In the genomic region with DNA sequence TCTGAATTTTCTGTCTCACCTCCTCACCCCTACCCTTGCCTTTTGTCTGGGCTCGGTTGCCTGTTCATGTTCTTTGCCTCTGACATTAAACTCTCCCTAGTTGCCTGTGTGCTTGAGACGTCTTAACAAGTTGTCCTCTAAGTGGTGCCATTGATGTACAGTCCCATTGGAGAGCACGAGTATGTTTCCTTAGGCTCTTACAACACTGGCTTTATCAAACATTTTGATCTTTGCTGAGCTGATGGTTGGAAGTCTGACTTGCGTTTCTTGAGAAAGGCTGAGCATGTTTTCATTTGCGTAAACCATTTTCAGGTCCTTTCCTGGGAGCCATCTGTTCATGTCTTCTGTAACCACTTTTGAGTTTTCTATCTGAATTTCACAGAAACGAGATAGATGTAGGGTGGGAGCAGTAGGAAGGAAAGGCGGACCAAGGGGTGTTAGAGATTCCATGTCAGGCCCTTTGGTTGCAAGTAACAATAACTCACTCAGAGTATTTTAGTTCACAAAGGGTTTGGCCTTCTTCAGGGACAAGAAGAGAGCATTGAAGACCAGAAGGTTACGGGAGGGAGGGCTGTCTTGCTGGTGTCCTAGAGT, we compare ENCODE assay signal across 18 cellular contexts. TPM values are rescaled to one million over a fixed set of nuclear protein-coding genes. Genes with fewer than 3 reads are reported as not detected.
DNase-seq lines count a peak whose midpoint lies in the region; ATAC-seq, FAIRE-seq and TF ChIP-seq lines count a peak whose summit lies in the region.
"Had no signal": no experiment of that assay in that cellular context is flagged by ENCODE, and none has a peak within 500 bp of the region (broad histone marks: within the 10 kb centered on the region; RNA-seq: fewer than 3 reads in every experiment).

No MANE protein-coding gene starts in this region.

- H3K36me3 ChIP-seq in left ventricle myocardium inferior (peaks cover 43% of the 10 kb centered on the region), K562 (ENCODE audit: control insufficient read depth, insufficient read depth, low read length) (peaks cover 84% of the 10 kb centered on the region), thoracic aorta (no peaks in the 10 kb centered on the region)
- H3K36me3 ChIP-seq: transverse colon had no signal

- intact Hi-C loops in left ventricle myocardium inferior (cut with micrococcal nuclease) (no loop called here), Right ventricle myocardium superior (cut with DNase I) (no loop called here), K562 (cut with micrococcal nuclease) (no loop called here)

- H3K27me3 ChIP-seq in left ventricle myocardium inferior (ENCODE audit: low read depth): no peaks in the 10 kb centered on the region
- H3K27me3 ChIP-seq in K562 (ENCODE audit: control insufficient read depth in 2 of 2, insufficient read depth in 2 of 2, low read length in 2 of 2): no peaks in the 10 kb centered on the region
- no peaks in the 10 kb centered on the region for H3K27me3 ChIP-seq in thoracic aorta (replicated peaks; ENCODE audit: insufficient read depth)
- H3K27me3 ChIP-seq: transverse colon had no signal

- H3K9me1 ChIP-seq in K562 (ENCODE audit: control insufficient read depth, insufficient read depth, low read length): peaks cover 3% of the 10 kb centered on the region

- no peak overlapping the region for H3K9ac ChIP-seq in K562 (ENCODE audit: insufficient read depth in 1 of 2, low read depth in 2 of 2, low read length in 2 of 2)

- in situ Hi-C loops in K562 (cut with MboI): no loop called here

- no peak for TF ChIP-seq POLR2A in K562 (conservative IDR thresholded peaks at IDR 0.05)

- H3K4me1 ChIP-seq in left ventricle myocardium inferior (peaks cover 62% of the 10 kb centered on the region), K562 (replicated peaks in 1 of 2; ENCODE audit: control insufficient read depth in 2 of 2, insufficient read depth in 2 of 2, low read length in 2 of 2) (peaks cover 7 to 34% of the 10 kb centered on the region in 2 experiments; a peak in 4 of 5 replicates), thoracic aorta (ENCODE audit: control insufficient read depth in 1 of 2, low read depth in 2 of 2) (peaks cover 9 to 59% of the 10 kb centered on the region in 2 donors)

- ATAC-seq in Right ventricle myocardium superior (ENCODE audit: poor library complexity) (no peak), K562 (peak; percentile 72), thoracic aorta (ENCODE audit: insufficient number of reproducible peaks, low FRiP score, low read depth) (no peak)
- ATAC-seq: PC-3 had no signal

- POLR2A ChIA-PET in RWPE1 (lab: Yijun Ruan, JAX; ENCODE audit: low non-redundant PET) (no interaction called here), K562 (lab: Yijun Ruan, JAX) (interaction anchor here (1.0 kb wide), 1 partner anchor 33 kb away, joined by 3 read pairs; no protein-coding TSS in a partner anchor)

- BruUV-seq in K562 (replicated peaks; lab: Mats Ljungman, UMichigan): no TSS peak

- H3K27ac ChIP-seq in left ventricle myocardium inferior (replicated peaks) (peak overlapping the region; percentile 68), RWPE1 (peak overlapping the region; percentile 92), K562 (ENCODE audit: extremely low read depth, low read depth, low read length) (peak overlapping the region; percentile 44; the same call in 2 of the 3 replicates), thoracic aorta (peak overlapping the region; percentile 38 to 59)
- H3K27ac ChIP-seq: transverse colon, VCaP had no signal

- no peak overlapping the region for H2AFZ ChIP-seq in K562 (ENCODE audit: low read depth, low read length)

- 0 out of 3 replicates have a peak, but pooled peaks cover 6% of the 10 kb centered on the region for H3K79me2 ChIP-seq in K562 (ENCODE audit: control insufficient read depth, insufficient read depth, low read length)

- no peak for TF ChIP-seq EP300 in K562 (IDR thresholded peaks at IDR 0.05; ENCODE audit: low read length)

- H4K20me1 ChIP-seq in K562 (replicated peaks; ENCODE audit: control insufficient read depth, insufficient read depth, low read length): no peaks in the 10 kb centered on the region

- TF ChIP-seq CTCF in left ventricle myocardium inferior (IDR thresholded peaks at IDR 0.05; ENCODE audit: borderline replicate concordance): no peak
- TF ChIP-seq CTCF in RWPE1 (conservative IDR thresholded peaks at IDR 0.05; ENCODE audit: low read depth): no peak
- peak in 1 of 3 experiments; percentile 33; a peak in 2 of 6 replicates for TF ChIP-seq CTCF in K562 (IDR thresholded peaks at IDR 0.05 in 2 of 3, conservative IDR thresholded peaks at IDR 0.05 in 1 of 3; ENCODE audit: insufficient read depth in 2 of 3, low read depth in 1 of 3, low read length in 3 of 3)
- no peak for TF ChIP-seq CTCF in thoracic aorta (IDR thresholded peaks at IDR 0.05)

- peak; percentile 21 to 46; a peak in 2 of 4 replicates for TF ChIP-seq RAD21 in K562 (CRISPR knock-in tag; conservative IDR thresholded peaks at IDR 0.05 in 1 of 2, IDR thresholded peaks at IDR 0.05 in 1 of 2)

- DNase-seq in left ventricle myocardium inferior (no peak), Right ventricle myocardium superior (no peak), RWPE1 (ENCODE audit: low spot score) (no peak), K562 (ENCODE audit: extremely low read depth in 1 of 4, low spot score in 3 of 4) (peak in 2 of 4 experiments; percentile 38 to 57), thoracic aorta (ENCODE audit: low spot score) (no peak), ecto neural progenitor cell (ENCODE audit: low spot score) (no peak), kidney glomerular epithelial cell (lab: John Stamatoyannopoulos, UW) (no peak)
- DNase-seq: activated effector memory CD4-positive, alpha-beta T cell treated with anti-CD3 and anti-CD28 coated beads, Interleukin-2, amount 50 U/mL, for 16 hours; DMS79 treated with DMSO at 0.1 percent for 48 hours; NCI-H1930; NCI-H345; NCI-H82; PC-3; stimulated activated CD4-positive, alpha-beta T cell treated with anti-CD3 and anti-CD28 coated beads, Interleukin-2, amount 100 ng/mL, for 24 hours; stimulated activated naive CD4-positive, alpha-beta T cell treated with Interleukin-2 at 50 U/mL for 16 hours; transverse colon had no signal

- H3K9me3 ChIP-seq in left ventricle myocardium inferior (replicated peaks): no peaks in the 10 kb centered on the region
- H3K9me3 ChIP-seq in K562 (replicated peaks; ENCODE audit: control insufficient read depth, insufficient read depth, low read depth, low read length): no peaks in the 10 kb centered on the region
- no peaks in the 10 kb centered on the region for H3K9me3 ChIP-seq in thoracic aorta
- H3K9me3 ChIP-seq: transverse colon had no signal

- H3K4me3 ChIP-seq in left ventricle myocardium inferior (no peak overlapping the region), K562 (no peak overlapping the region), thoracic aorta (no peak overlapping the region)
- H3K4me3 ChIP-seq: skin epidermis, transverse colon had no signal

- H3K4me2 ChIP-seq in K562 (ENCODE audit: insufficient read depth, low read length): no peak overlapping the region

- peak; percentile 91 for FAIRE-seq in K562 (lab: Jason Lieb, UNC)

- CTCF ChIA-PET in RWPE1 (lab: Yijun Ruan, JAX): no interaction called here
- CTCF ChIA-PET in K562 (lab: Yijun Ruan, JAX; ENCODE audit: low intra/inter-chr PET ratio): no interaction called here

- WGBS in K562 (ENCODE audit: insufficient coverage, low coverage, missing lambda C conversion rate): 40% methylated on average over 8 of the region's 8 CpGs

TF ChIP-seq in K562, 482 proteins besides CTCF, POLR2A, EP300 and RAD21 (continues in another document):
- TF ChIP-seq LEF1 (IDR thresholded peaks at IDR 0.05): no peak
- no peak for TF ChIP-seq HDGF (IDR thresholded peaks at IDR 0.05)
- no peak for TF ChIP-seq FOXK1 (CRISPR knock-in tag; IDR thresholded peaks at IDR 0.05; ENCODE audit: borderline replicate concordance)
- TF ChIP-seq SOX6 (IDR thresholded peaks at IDR 0.05): no peak
- TF ChIP-seq BRF1 (IDR thresholded peaks at IDR 0.05; ENCODE audit: borderline replicate concordance, extremely low read depth, insufficient read length): no peak
- TF ChIP-seq HOXB6 (CRISPR knock-in tag; IDR thresholded peaks at IDR 0.05; ENCODE audit: borderline replicate concordance): no peak
- TF ChIP-seq, protein P1, sequence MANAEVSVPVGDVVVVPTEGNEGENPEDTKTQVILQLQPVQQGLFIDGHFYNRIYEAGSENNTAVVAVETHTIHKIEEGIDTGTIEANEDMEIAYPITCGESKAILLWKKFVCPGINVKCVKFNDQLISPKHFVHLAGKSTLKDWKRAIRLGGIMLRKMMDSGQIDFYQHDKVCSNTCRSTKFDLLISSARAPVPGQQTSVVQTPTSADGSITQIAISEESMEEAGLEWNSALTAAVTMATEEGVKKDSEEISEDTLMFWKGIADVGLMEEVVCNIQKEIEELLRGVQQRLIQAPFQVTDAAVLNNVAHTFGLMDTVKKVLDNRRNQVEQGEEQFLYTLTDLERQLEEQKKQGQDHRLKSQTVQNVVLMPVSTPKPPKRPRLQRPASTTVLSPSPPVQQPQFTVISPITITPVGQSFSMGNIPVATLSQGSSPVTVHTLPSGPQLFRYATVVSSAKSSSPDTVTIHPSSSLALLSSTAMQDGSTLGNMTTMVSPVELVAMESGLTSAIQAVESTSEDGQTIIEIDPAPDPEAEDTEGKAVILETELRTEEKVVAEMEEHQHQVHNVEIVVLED (CRISPR knock-in tag; IDR thresholded peaks at IDR 0.05): no peak

RNA-seq across cellular contexts. Expression of a gene that starts 35.4 kb away (rescaled TPM):
- total RNA-seq in left ventricle myocardium inferior (22.7 TPM), Right ventricle myocardium superior (23.1 TPM), K562 (2014; rRNA removed) (28.6 and 31.4 TPM in 2 replicates), K562 (2014; rRNA removed; fragmentation: Illumina TruSeq; extraction: Trizol) (21.5 and 24.6 TPM in 2 replicates), K562 (2015; rRNA removed; fragmentation: Illumina TruSeq; extraction: Trizol) (20.1 and 20.5 TPM in 2 replicates), K562 (2021) (33.6 and 34.7 TPM in 2 replicates), thoracic aorta (10 to 100 TPM; 52.5 to 52.9 TPM)
- 32.6 and 75.0 TPM in 2 replicates for total RNA-seq in K562 (2011; cell fraction: chromatin; rRNA removed; ENCODE audit: low replicate concordance)
- total RNA-seq in K562 (2011; cell fraction: nucleolus; rRNA removed): 26.8 and 28.3 TPM in 2 replicates
- total RNA-seq in K562 (2011; cell fraction: nucleoplasm; rRNA removed): 49.0 and 63.9 TPM in 2 replicates
- polyA plus RNA-seq in K562 (2011; rRNA removed) (17.8 and 20.4 TPM in 2 replicates), K562 (2014; fragmentation: Illumina TruSeq; extraction: Trizol) (12.3 and 13.3 TPM in 2 replicates), K562 (2014; fragmentation: Nextera tagmentation; extraction: Ambion mirVana) (1 to 10 TPM; 3.3 to 3.5 TPM), K562 (2014; rRNA removed) (12.4 and 16.2 TPM in 2 replicates)
- 9.9 and 12.8 TPM in 2 replicates for polyA plus RNA-seq in K562 (2011; cell fraction: cytosol; rRNA removed)
- polyA plus RNA-seq in K562 (2011; cell fraction: nucleus; rRNA removed): 19.0 and 19.8 TPM in 2 replicates
- 10.0 and 11.5 TPM in 2 replicates for polyA plus RNA-seq in K562 (2012)
- 32.2 and 36.9 TPM in 2 replicates for polyA minus RNA-seq in K562 (2011; rRNA and poly(A)+ RNA removed)
- 19.6 and 21.0 TPM in 2 replicates for polyA minus RNA-seq in K562 (2011; cell fraction: cytosol; rRNA and poly(A)+ RNA removed)
- 37.8 and 47.7 TPM in 2 replicates for polyA minus RNA-seq in K562 (2011; cell fraction: nucleus; rRNA and poly(A)+ RNA removed)
